ENCODE assay signal across 1 cellular context in genomic region chr11:74168838-74169237, GRCh38.
TF ChIP-seq lines count a peak whose summit lies in the region.

No MANE protein-coding gene starts in this region.

TF ChIP-seq in endothelial cell of umbilical vein, 7 proteins besides CTCF, POLR2A, EP300 and RAD21:
- TF ChIP-seq JUN (IDR thresholded peaks at IDR 0.05; ENCODE audit: borderline replicate concordance, insufficient read depth, insufficient read length, low read depth) (no peak), GATA2 (IDR thresholded peaks at IDR 0.05; ENCODE audit: insufficient read depth, insufficient read length, low read depth, low read length) (no peak), EZH2 (IDR thresholded peaks at IDR 0.05; ENCODE audit: borderline replicate concordance, low read depth, low read length, severe bottlenecking) (no peak), FOS (IDR thresholded peaks at IDR 0.05; ENCODE audit: borderline replicate concordance, insufficient read depth, low read length) (no peak), POLR2AphosphoS5 (IDR thresholded peaks at IDR 0.05; ENCODE audit: insufficient read depth, low read depth, low read length) (no peak), MYC (IDR thresholded peaks at IDR 0.05; ENCODE audit: low read depth, low read length) (no peak)
- TF ChIP-seq, protein P1, sequence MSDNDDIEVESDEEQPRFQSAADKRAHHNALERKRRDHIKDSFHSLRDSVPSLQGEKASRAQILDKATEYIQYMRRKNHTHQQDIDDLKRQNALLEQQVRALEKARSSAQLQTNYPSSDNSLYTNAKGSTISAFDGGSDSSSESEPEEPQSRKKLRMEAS (IDR thresholded peaks at IDR 0.05; ENCODE audit: insufficient read depth, insufficient read length): no peak
TF ChIP-seq in endothelial cell of umbilical vein: peak in this region for 0.
